In genomic region chr1:59077739-59078503, GRCh38 we compare ENCODE assay signal across 15 cellular contexts.
DNase-seq lines count a peak whose midpoint lies in the region; ATAC-seq lines count a peak whose summit lies in the region.
"Had no signal": no experiment of that assay in that cellular context is flagged by ENCODE, and none has a peak within 500 bp of the region (broad histone marks: within the 10 kb centered on the region; RNA-seq: fewer than 3 reads in every experiment).

No MANE protein-coding gene starts in this region.

- H3K9me3 ChIP-seq in iPS-15b (ENCODE audit: control insufficient read depth, insufficient read depth, low read length) = no peaks in the 10 kb centered on the region

- peak overlapping the region; percentile 28 for H3K9ac ChIP-seq in iPS-15b (ENCODE audit: low read depth, low read length)
- H3K9ac ChIP-seq: KMS-11 had no signal

- ATAC-seq in HG02973 (IDR thresholded peaks at IDR 0.05; ENCODE audit: unreplicated experiment) (no peak), HG03432 (IDR thresholded peaks at IDR 0.05; ENCODE audit: unreplicated experiment) (no peak), GM19463 (IDR thresholded peaks at IDR 0.05; ENCODE audit: unreplicated experiment) (no peak)
- no peak for ATAC-seq in stimulated activated naive CD8-positive, alpha-beta T cell treated with anti-CD3 and anti-CD28 coated beads, Interleukin-15, Interleukin-2, amounts not matched to agents 100 U/mL and 50 U/mL, for 24 hours
- ATAC-seq: activated CD4-positive, CD25-positive, alpha-beta regulatory T cell treated with anti-CD3 and anti-CD28 coated beads, Interleukin-2, amount 50 U/mL, for 24 hours; stimulated activated naive CD8-positive, alpha-beta T cell treated with anti-CD3 and anti-CD28 coated beads, Interleukin-15, amount 100 ng/mL, for 72 hours had no signal

- peaks cover 45% of the 10 kb centered on the region for H3K4me1 ChIP-seq in iPS-15b (ENCODE audit: control insufficient read depth, insufficient read depth, low read length)

- H3K36me3 ChIP-seq in iPS-15b (ENCODE audit: control insufficient read depth, insufficient read depth, low read length) = no peaks in the 10 kb centered on the region

- DNase-seq in Daoy (ENCODE audit: low read depth) (peak; percentile 78), NCI-H1417 treated with DMSO at 0.1 percent for 48 hours (lab: John Stamatoyannopoulos, UW) (peak; percentile 48), NCI-H69 (lab: John Stamatoyannopoulos, UW) (peak; percentile 76)
- DNase-seq in stimulated activated naive CD8-positive, alpha-beta T cell treated with anti-CD3 and anti-CD28 coated beads, Interleukin-15, Interleukin-2, amounts not matched to agents 100 U/mL and 50 U/mL, for 24 hours = no peak
- DNase-seq: activated T-cell treated with anti-CD3 and anti-CD28 coated beads, Interleukin-2, amount 50 U/mL, for 24 hours; amygdala; stimulated activated CD4-positive, alpha-beta T cell treated with anti-CD3 and anti-CD28 coated beads, Interleukin-4, amount 100 ng/mL, for 4 hours; stimulated activated naive CD8-positive, alpha-beta T cell treated with anti-CD3 and anti-CD28 coated beads, Interleukin-15, amount 100 ng/mL, for 72 hours had no signal

- H3K27me3 ChIP-seq in iPS-15b (ENCODE audit: control insufficient read depth, insufficient read depth, low read length) = no peaks in the 10 kb centered on the region

- peak overlapping the region; percentile 35 for H3K4me3 ChIP-seq in iPS-15b (ENCODE audit: low read depth, low read length)
- H3K4me3 ChIP-seq: coronary artery had no signal
